In the genomic region with DNA sequence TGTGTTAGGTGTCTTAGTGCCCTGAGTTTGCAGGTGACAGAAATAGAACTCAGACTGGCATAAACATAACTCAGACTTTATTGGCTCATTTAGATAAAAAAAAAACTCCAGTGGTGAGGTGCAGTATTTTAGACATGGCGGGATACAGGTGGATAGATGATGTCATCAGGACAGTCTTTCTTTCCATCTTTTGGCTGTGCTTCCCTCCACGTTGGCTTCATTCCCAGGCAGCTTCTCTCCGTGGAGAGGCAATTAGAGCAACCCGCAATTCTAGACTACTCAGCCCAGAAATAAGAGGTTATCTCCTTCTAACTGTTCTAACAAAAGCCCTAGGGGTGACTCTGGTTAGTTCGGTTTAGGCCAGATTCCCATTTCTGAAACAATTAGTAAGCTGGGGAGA, we compare ENCODE assay signal across 18 cellular contexts. TPM values are rescaled to one million over a fixed set of nuclear protein-coding genes. Genes with fewer than 3 reads are reported as not detected.
DNase-seq lines count a peak whose midpoint lies in the region; TF ChIP-seq lines count a peak whose summit lies in the region.
"Had no signal": no experiment of that assay in that cellular context is flagged by ENCODE, and none has a peak within 500 bp of the region (broad histone marks: within the 10 kb centered on the region; RNA-seq: fewer than 3 reads in every experiment).

No MANE protein-coding gene starts in this region.

- DNase-seq in BE2C, result peak; percentile 66
- peak; percentile 67 for DNase-seq in NCI-H2171 (lab: John Stamatoyannopoulos, UW)
- peak; percentile 72 for DNase-seq in SHP77 treated with DMSO at 0.1 percent for 48 hours (lab: John Stamatoyannopoulos, UW)
- DNase-seq in GM23248, result no peak
- no peak for DNase-seq in activated CD8-positive, alpha-beta memory T cell treated with anti-CD3 and anti-CD28 coated beads, Interleukin-2, amount 50 U/mL, for 48 hours
- DNase-seq in stimulated activated naive CD4-positive, alpha-beta T cell treated with Interleukin-2 at 50 U/mL for 16 hours (lab: John Stamatoyannopoulos, UW), result no peak
- DNase-seq in UCSD-AML1 (lab: John Stamatoyannopoulos, UW; ENCODE audit: unreplicated experiment), result no peak
- DNase-seq: activated CD4-positive, CD25-positive, alpha-beta regulatory T cell; effector memory CD4-positive, alpha-beta T cell; H9; midbrain; NCI-H82; Peyer's patch; retina; T-cell had no signal

- no peaks in the 10 kb centered on the region for H4K20me1 ChIP-seq in GM23248 (ENCODE audit: insufficient read depth)

- CTCF ChIA-PET in HEK293 (lab: Yijun Ruan, JAX), result interaction anchor here (0.6 to 1.1 kb wide), 2 partner anchors 19 to 87 kb away, joined by 3 to 5 read pairs; no protein-coding TSS in a partner anchor

- POLR2A ChIA-PET in HEK293 (lab: Yijun Ruan, JAX), result interaction anchor here (0.9 kb wide), 1 partner anchor 39 kb away, joined by 3 read pairs; no protein-coding TSS in a partner anchor

- H3F3A ChIP-seq in GM23248 (ENCODE audit: insufficient read depth), result no peaks in the 10 kb centered on the region

- H3K9me2 ChIP-seq in GM23248 (ENCODE audit: insufficient read depth), result no peaks in the 10 kb centered on the region

- H3K4me3 ChIP-seq in BE2C (ENCODE audit: low read depth, low read length), result no peak overlapping the region
- no peak overlapping the region for H3K4me3 ChIP-seq in HEK293 (ENCODE audit: low read depth, low read length)
- H3K4me3 ChIP-seq in GM23248, result no peak overlapping the region
- H3K4me3 ChIP-seq: hepatocyte, Peyer's patch had no signal

- H3K27me3 ChIP-seq in BE2C (no peaks in the 10 kb centered on the region), GM23248 (replicated peaks; ENCODE audit: insufficient read depth) (no peaks in the 10 kb centered on the region)
- H3K27me3 ChIP-seq: hepatocyte, Peyer's patch had no signal

- no peak overlapping the region for H2AFZ ChIP-seq in GM23248
- H2AFZ ChIP-seq: hepatocyte had no signal

- WGBS in GM23248 (ENCODE audit: low coverage in 1 of 2, low lambda C conversion rate in 2 of 2, missing lambda C conversion rate in 2 of 2), 2 experiments, result 62 to 65% methylated on average over 5 of the region's 5 CpGs

- H3K79me2 ChIP-seq in GM23248 (ENCODE audit: insufficient read depth), result no peaks in the 10 kb centered on the region
- H3K79me2 ChIP-seq: hepatocyte had no signal

- TF ChIP-seq CTCF in BE2C (IDR thresholded peaks at IDR 0.05; ENCODE audit: low read depth, low read length), result no peak
- no peak for TF ChIP-seq CTCF in HEK293 (tag by site-specific recombination; IDR thresholded peaks at IDR 0.05)

- in situ Hi-C loops in GM23248 (cut with MboI), result no loop called here

- no peak overlapping the region for H3K4me2 ChIP-seq in GM23248 (ENCODE audit: unreplicated experiment)
- H3K4me2 ChIP-seq: hepatocyte had no signal

- H3K9me3 ChIP-seq in BE2C, result no peaks in the 10 kb centered on the region
- H3K9me3 ChIP-seq in HEK293 (ENCODE audit: control insufficient read depth, insufficient read depth, low read depth, low read length), result no peaks in the 10 kb centered on the region
- H3K9me3 ChIP-seq in GM23248 (ENCODE audit: low read depth), result no peaks in the 10 kb centered on the region
- H3K9me3 ChIP-seq: Peyer's patch had no signal

- H3K4me1 ChIP-seq in BE2C (peaks cover 57% of the 10 kb centered on the region), HEK293 (ENCODE audit: control insufficient read depth, insufficient read depth, low read length) (no peaks in the 10 kb centered on the region), GM23248 (ENCODE audit: insufficient read depth) (no peaks in the 10 kb centered on the region)
- H3K4me1 ChIP-seq: Peyer's patch had no signal

- H3K36me3 ChIP-seq in BE2C (no peaks in the 10 kb centered on the region; the same call in none of the 2 replicates), HEK293 (ENCODE audit: control insufficient read depth in 2 of 2, insufficient read depth in 1 of 2, low read length in 2 of 2) (no peaks in the 10 kb centered on the region), GM23248 (ENCODE audit: low read depth) (no peaks in the 10 kb centered on the region)
- H3K36me3 ChIP-seq: Peyer's patch had no signal

- H3K27ac ChIP-seq in HEK293 (ENCODE audit: extremely low read depth, low read depth, low read length), result no peak overlapping the region
- no peak overlapping the region for H3K27ac ChIP-seq in GM23248
- H3K27ac ChIP-seq: hepatocyte, Peyer's patch had no signal

- no peak overlapping the region for H3K9ac ChIP-seq in GM23248

TF ChIP-seq in HEK293, 187 proteins besides CTCF, POLR2A, EP300 and RAD21 (continues in another document):
- peak; percentile 91 for TF ChIP-seq SCRT2 (tag by site-specific recombination; IDR thresholded peaks at IDR 0.05)
- TF ChIP-seq ZNF266 (tag by site-specific recombination; IDR thresholded peaks at IDR 0.05; ENCODE audit: low read depth), result no peak
- peak; percentile 24; the same call in 1 of the 2 replicates for TF ChIP-seq ZNF660 (tag by site-specific recombination; IDR thresholded peaks at IDR 0.05)
- no peak for TF ChIP-seq SP2 (tag by site-specific recombination; IDR thresholded peaks at IDR 0.05)
- no peak for TF ChIP-seq ZBTB8A (tag by site-specific recombination; IDR thresholded peaks at IDR 0.05)
- TF ChIP-seq, protein P1, sequence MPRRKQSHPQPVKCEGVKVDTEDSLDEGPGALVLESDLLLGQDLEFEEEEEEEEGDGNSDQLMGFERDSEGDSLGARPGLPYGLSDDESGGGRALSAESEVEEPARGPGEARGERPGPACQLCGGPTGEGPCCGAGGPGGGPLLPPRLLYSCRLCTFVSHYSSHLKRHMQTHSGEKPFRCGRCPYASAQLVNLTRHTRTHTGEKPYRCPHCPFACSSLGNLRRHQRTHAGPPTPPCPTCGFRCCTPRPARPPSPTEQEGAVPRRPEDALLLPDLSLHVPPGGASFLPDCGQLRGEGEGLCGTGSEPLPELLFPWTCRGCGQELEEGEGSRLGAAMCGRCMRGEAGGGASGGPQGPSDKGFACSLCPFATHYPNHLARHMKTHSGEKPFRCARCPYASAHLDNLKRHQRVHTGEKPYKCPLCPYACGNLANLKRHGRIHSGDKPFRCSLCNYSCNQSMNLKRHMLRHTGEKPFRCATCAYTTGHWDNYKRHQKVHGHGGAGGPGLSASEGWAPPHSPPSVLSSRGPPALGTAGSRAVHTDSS (tag by site-specific recombination; IDR thresholded peaks at IDR 0.05), result no peak
- TF ChIP-seq ZNF157 (tag by site-specific recombination; IDR thresholded peaks at IDR 0.05), result no peak
- TF ChIP-seq SCRT1 (tag by site-specific recombination; IDR thresholded peaks at IDR 0.05; ENCODE audit: borderline replicate concordance), result peak; percentile 83
- TF ChIP-seq ZNF571 (tag by site-specific recombination; IDR thresholded peaks at IDR 0.05), result no peak
- TF ChIP-seq ZSCAN30 (tag by site-specific recombination; IDR thresholded peaks at IDR 0.05), result no peak
- TF ChIP-seq ZNF16 (tag by site-specific recombination; IDR thresholded peaks at IDR 0.05; ENCODE audit: low read depth), result no peak
- TF ChIP-seq, protein P2, sequence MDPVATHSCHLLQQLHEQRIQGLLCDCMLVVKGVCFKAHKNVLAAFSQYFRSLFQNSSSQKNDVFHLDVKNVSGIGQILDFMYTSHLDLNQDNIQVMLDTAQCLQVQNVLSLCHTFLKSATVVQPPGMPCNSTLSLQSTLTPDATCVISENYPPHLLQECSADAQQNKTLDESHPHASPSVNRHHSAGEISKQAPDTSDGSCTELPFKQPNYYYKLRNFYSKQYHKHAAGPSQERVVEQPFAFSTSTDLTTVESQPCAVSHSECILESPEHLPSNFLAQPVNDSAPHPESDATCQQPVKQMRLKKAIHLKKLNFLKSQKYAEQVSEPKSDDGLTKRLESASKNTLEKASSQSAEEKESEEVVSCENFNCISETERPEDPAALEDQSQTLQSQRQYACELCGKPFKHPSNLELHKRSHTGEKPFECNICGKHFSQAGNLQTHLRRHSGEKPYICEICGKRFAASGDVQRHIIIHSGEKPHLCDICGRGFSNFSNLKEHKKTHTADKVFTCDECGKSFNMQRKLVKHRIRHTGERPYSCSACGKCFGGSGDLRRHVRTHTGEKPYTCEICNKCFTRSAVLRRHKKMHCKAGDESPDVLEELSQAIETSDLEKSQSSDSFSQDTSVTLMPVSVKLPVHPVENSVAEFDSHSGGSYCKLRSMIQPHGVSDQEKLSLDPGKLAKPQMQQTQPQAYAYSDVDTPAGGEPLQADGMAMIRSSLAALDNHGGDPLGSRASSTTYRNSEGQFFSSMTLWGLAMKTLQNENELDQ (tag by site-specific recombination; IDR thresholded peaks at IDR 0.05; ENCODE audit: low read depth), result no peak
- TF ChIP-seq, protein P3, sequence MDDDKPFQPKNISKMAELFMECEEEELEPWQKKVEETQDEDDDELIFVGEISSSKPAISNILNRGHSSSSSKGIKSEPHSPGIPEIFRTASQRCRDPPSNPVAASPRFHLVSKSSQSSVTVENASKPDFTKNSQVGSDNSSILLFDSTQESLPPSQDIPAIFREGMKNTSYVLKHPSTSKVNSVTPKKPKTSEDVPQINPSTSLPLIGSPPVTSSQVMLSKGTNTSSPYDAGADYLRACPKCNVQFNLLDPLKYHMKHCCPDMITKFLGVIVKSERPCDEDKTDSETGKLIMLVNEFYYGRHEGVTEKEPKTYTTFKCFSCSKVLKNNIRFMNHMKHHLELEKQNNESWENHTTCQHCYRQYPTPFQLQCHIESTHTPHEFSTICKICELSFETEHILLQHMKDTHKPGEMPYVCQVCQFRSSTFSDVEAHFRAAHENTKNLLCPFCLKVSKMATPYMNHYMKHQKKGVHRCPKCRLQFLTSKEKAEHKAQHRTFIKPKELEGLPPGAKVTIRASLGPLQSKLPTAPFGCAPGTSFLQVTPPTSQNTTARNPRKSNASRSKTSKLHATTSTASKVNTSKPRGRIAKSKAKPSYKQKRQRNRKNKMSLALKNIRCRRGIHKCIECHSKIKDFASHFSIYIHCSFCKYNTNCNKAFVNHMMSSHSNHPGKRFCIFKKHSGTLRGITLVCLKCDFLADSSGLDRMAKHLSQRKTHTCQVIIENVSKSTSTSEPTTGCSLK (tag by site-specific recombination; IDR thresholded peaks at IDR 0.05), result no peak
- no peak for TF ChIP-seq ZNF791 (tag by site-specific recombination; IDR thresholded peaks at IDR 0.05)

RNA-seq across cellular contexts. Expression of a gene that starts 40.5 kb away (rescaled TPM):
- polyA plus RNA-seq in BE2C (2012; ENCODE audit: insufficient read depth, insufficient read length, low read depth), result 144 TPM
- 1.8 and 3.8 TPM in 2 replicates for total RNA-seq in GM23248 (2014; rRNA removed; shearing (Covaris generic))
- polyA plus RNA-seq in GM23248 (2016; fragmentation: Nextera tagmentation; extraction: Ambion mirVana), result 1.1 and 1.5 TPM in 2 replicates
- total RNA-seq: activated T-helper 2 cell treated with anti-CD3 and anti-CD28 coated beads, Interferon-gamma antibody, Interleukin-2, Interleukin-4, amounts not matched to agents 10 μg/mL and 5 μg/mL and 100 μg/mL, durations not matched to agents 14 hours and 24 hours and 36 hours had no signal

Comparison
In these comparisons a context has a peak if more than half of its experiments do, and no peak if none do; other contexts are left out.
1. DNase-seq: peak in BE2C (single experiment), NCI-H2171 (single experiment) and SHP77 treated with DMSO at 0.1 percent for 48 hours (single experiment); none in GM23248 (single experiment), activated CD8-positive, alpha-beta memory T cell treated with anti-CD3 and anti-CD28 coated beads, Interleukin-2, amount 50 U/mL, for 48 hours (single experiment), stimulated activated naive CD4-positive, alpha-beta T cell treated with Interleukin-2 at 50 U/mL for 16 hours (single experiment) and UCSD-AML1 (single experiment).